Comparison of ENCODE assay signal across 13 cellular contexts in genomic region chr3:37537914-37538691, GRCh38.
A peak's percentile ranks its signal among the peaks of the same experiment; 100 is the strongest.
DNase-seq lines count a peak whose midpoint lies in the region; ATAC-seq, FAIRE-seq and TF ChIP-seq lines count a peak whose summit lies in the region.
"Had no signal": no experiment of that assay in that cellular context is flagged by ENCODE, and none has a peak within 500 bp of the region (broad histone marks: within the 10 kb centered on the region; RNA-seq: fewer than 3 reads in every experiment).

No MANE protein-coding gene starts in this region.

- no peaks in the 10 kb centered on the region for H3K9me3 Mint-ChIP-seq in endodermal cell
- no peaks in the 10 kb centered on the region for H3K9me3 Mint-ChIP-seq in Calu3 (ENCODE audit: low read depth, unreplicated experiment)
- H3K9me3 Mint-ChIP-seq: effector memory CD8-positive, alpha-beta T cell; naive B cell; stimulated activated naive B cell treated with anti-CD40 and anti-IgM and Interleukin-4, amounts not matched to agents 10 μg/mL and 1 μg/mL and 100 μg/mL, for 72 hours had no signal

- H3K36me3 Mint-ChIP-seq in endodermal cell (ENCODE audit: low read depth) (peaks cover 79% of the 10 kb centered on the region), Calu3 (ENCODE audit: insufficient read depth, unreplicated experiment) (no peaks in the 10 kb centered on the region)
- H3K36me3 Mint-ChIP-seq: naive B cell; stimulated activated naive B cell treated with anti-CD40 and anti-IgM and Interleukin-4, amounts not matched to agents 10 μg/mL and 1 μg/mL and 100 μg/mL, for 72 hours had no signal

- H3K4me1 ChIP-seq in GM23248 (ENCODE audit: insufficient read depth) = no peaks in the 10 kb centered on the region
- H3K4me1 ChIP-seq in endodermal cell (ENCODE audit: control insufficient read depth, insufficient read depth, low read length) = no peaks in the 10 kb centered on the region
- no peaks in the 10 kb centered on the region for H3K4me1 ChIP-seq in small intestine (ENCODE audit: control insufficient read depth in 2 of 2, insufficient read depth in 1 of 2, low read depth in 1 of 2, low read length in 1 of 2)

- H3K27me3 Mint-ChIP-seq in endodermal cell (ENCODE audit: insufficient read depth) (no peaks in the 10 kb centered on the region), Calu3 (ENCODE audit: unreplicated experiment) (peaks cover 94% of the 10 kb centered on the region)
- H3K27me3 Mint-ChIP-seq: naive B cell; stimulated activated naive B cell treated with anti-CD40 and anti-IgM and Interleukin-4, amounts not matched to agents 10 μg/mL and 1 μg/mL and 100 μg/mL, for 72 hours had no signal

- no peak overlapping the region for H3K4me2 ChIP-seq in GM23248 (ENCODE audit: unreplicated experiment)

- no TSS peak for BruUV-seq in Calu3 (replicated peaks; lab: Mats Ljungman, UMichigan)

- H3K4me3 ChIP-seq in GM23248 (no peak overlapping the region), endodermal cell (ENCODE audit: low read length) (no peak overlapping the region), small intestine (ENCODE audit: low read depth in 1 of 2, low read length in 2 of 2) (no peak overlapping the region)

- no peak overlapping the region for H3K27ac Mint-ChIP-seq in endodermal cell
- no peak overlapping the region for H3K27ac Mint-ChIP-seq in Calu3 (ENCODE audit: unreplicated experiment)
- H3K27ac Mint-ChIP-seq: effector memory CD8-positive, alpha-beta T cell; naive B cell; stimulated activated naive B cell treated with anti-CD40 and anti-IgM and Interleukin-4, amounts not matched to agents 10 μg/mL and 1 μg/mL and 100 μg/mL, for 72 hours had no signal

- no peaks in the 10 kb centered on the region for H4K20me1 ChIP-seq in GM23248 (ENCODE audit: insufficient read depth)

- H3K9me2 ChIP-seq in GM23248 (ENCODE audit: insufficient read depth) = no peaks in the 10 kb centered on the region

- FAIRE-seq in small intestine (lab: Jason Lieb, UNC) = no peak
- FAIRE-seq: D721Med, islet of Langerhans had no signal

- H3K27me3 ChIP-seq in GM23248 (replicated peaks; ENCODE audit: insufficient read depth) (0 out of 2 replicates have a peak, but pooled peaks cover 3% of the 10 kb centered on the region), endodermal cell (ENCODE audit: control insufficient read depth, insufficient read depth, low read length, poor library complexity, severe bottlenecking) (no peaks in the 10 kb centered on the region), small intestine (ENCODE audit: control insufficient read depth in 2 of 2, insufficient read depth in 2 of 2, low read length in 2 of 2) (no peaks in the 10 kb centered on the region)

- H2AFZ ChIP-seq in GM23248 = no peak overlapping the region

- H3K79me2 ChIP-seq in GM23248 (ENCODE audit: insufficient read depth) = no peaks in the 10 kb centered on the region

- H3K36me3 ChIP-seq in GM23248 (ENCODE audit: low read depth) (no peaks in the 10 kb centered on the region), endodermal cell (ENCODE audit: control insufficient read depth, insufficient read depth, low read length) (peaks cover 53% of the 10 kb centered on the region), small intestine (ENCODE audit: control insufficient read depth in 2 of 2, insufficient read depth in 2 of 2, low read length in 2 of 2) (no peaks in the 10 kb centered on the region)

- H3K9me3 ChIP-seq in GM23248 (ENCODE audit: low read depth) (no peaks in the 10 kb centered on the region), endodermal cell (ENCODE audit: control insufficient read depth, low read length) (no peaks in the 10 kb centered on the region), small intestine (ENCODE audit: control insufficient read depth, low read depth) (no peaks in the 10 kb centered on the region)

- CTCF ChIA-PET in Calu3 (lab: Charles Lee) = interaction anchor here (0.6 kb wide), 2 partner anchors 211 to 250 kb away, joined by 3 to 4 read pairs; no protein-coding TSS in a partner anchor

- in situ Hi-C loops in GM23248 (cut with MboI) = no loop called here

- H3K9ac ChIP-seq in GM23248 = no peak overlapping the region
- no peak overlapping the region for H3K9ac ChIP-seq in endodermal cell (ENCODE audit: extremely low read depth, low read length, poor library complexity, severe bottlenecking)

- H3K27ac ChIP-seq in GM23248 (no peak overlapping the region), endodermal cell (ENCODE audit: low read depth, low read length) (peak overlapping the region; percentile 59), small intestine (ENCODE audit: low read depth in 1 of 2, low read length in 1 of 2) (peak overlapping the region in 1 of 2 donors; percentile 0)

- no peak for ATAC-seq in HG03196 (IDR thresholded peaks at IDR 0.05; ENCODE audit: unreplicated experiment)
- ATAC-seq: effector memory CD8-positive, alpha-beta T cell; stimulated activated naive B cell treated with anti-CD40 and anti-IgM and Interleukin-4, amounts not matched to agents 10 μg/mL and 1 μg/mL and 100 μg/mL, for 72 hours had no signal

- intact Hi-C loops in Calu3 (cut with micrococcal nuclease; ENCODE audit: unreplicated experiment) = loop anchor here (10.0 kb wide), 1 partner anchor 473 kb away; no protein-coding TSS in a partner anchor

- WGBS in GM23248 (ENCODE audit: low coverage in 1 of 2, low lambda C conversion rate in 2 of 2, missing lambda C conversion rate in 2 of 2), 2 experiments = 18 to 20% methylated on average over 16 of the region's 16 CpGs
- 73 to 80% methylated on average over 12 to 16 of the region's 16 CpGs for WGBS in endodermal cell (ENCODE audit: insufficient coverage in 1 of 2, insufficient read length in 1 of 2), 2 experiments
- WGBS in small intestine, 3 donors = 57 to 63% (median 59%) methylated on average over 16 of the region's 16 CpGs

- DNase-seq in GM23248 (peak; percentile 18), endodermal cell (no peak), islet precursor cell (peak; percentile 66), small intestine (peak; percentile 15), Calu3 (no peak), DMS79 treated with DMSO at 0.1 percent for 48 hours (lab: John Stamatoyannopoulos, UW) (no peak)
- DNase-seq in stimulated activated CD4-positive, alpha-beta T cell treated with anti-CD3 and anti-CD28 coated beads, Interleukin-15, amount 100 ng/mL, for 24 hours = no peak
- DNase-seq: effector memory CD8-positive, alpha-beta T cell; naive B cell; stimulated activated naive B cell treated with anti-CD40 and anti-IgM and Interleukin-4, amounts not matched to agents 10 μg/mL and 1 μg/mL and 100 μg/mL, for 72 hours had no signal

- no peak overlapping the region for H3K4me3 Mint-ChIP-seq in endodermal cell
- no peak overlapping the region for H3K4me3 Mint-ChIP-seq in Calu3 (ENCODE audit: low read depth, unreplicated experiment)
- H3K4me3 Mint-ChIP-seq: effector memory CD8-positive, alpha-beta T cell; naive B cell; stimulated activated naive B cell treated with anti-CD40 and anti-IgM and Interleukin-4, amounts not matched to agents 10 μg/mL and 1 μg/mL and 100 μg/mL, for 72 hours had no signal

- no peaks in the 10 kb centered on the region for H3F3A ChIP-seq in GM23248 (ENCODE audit: insufficient read depth)

- peaks cover 8% of the 10 kb centered on the region for H3K4me1 Mint-ChIP-seq in endodermal cell
- no peaks in the 10 kb centered on the region for H3K4me1 Mint-ChIP-seq in Calu3 (ENCODE audit: low read depth, unreplicated experiment)
- H3K4me1 Mint-ChIP-seq: naive B cell; stimulated activated naive B cell treated with anti-CD40 and anti-IgM and Interleukin-4, amounts not matched to agents 10 μg/mL and 1 μg/mL and 100 μg/mL, for 72 hours had no signal

- TF ChIP-seq CTCF in endodermal cell (conservative IDR thresholded peaks at IDR 0.05) (no peak), Calu3 (IDR thresholded peaks at IDR 0.05; ENCODE audit: unreplicated experiment) (no peak)

Comparison
In these comparisons a context has a peak if more than half of its experiments do, and no peak if none do; other contexts are left out.
1. DNase-seq: peak in GM23248 (single experiment), islet precursor cell (single experiment) and small intestine (single experiment); none in endodermal cell (single experiment), stimulated activated CD4-positive, alpha-beta T cell treated with anti-CD3 and anti-CD28 coated beads, Interleukin-15, amount 100 ng/mL, for 24 hours (single experiment), Calu3 (single experiment) and DMS79 treated with DMSO at 0.1 percent for 48 hours (single experiment).